12 cellular contexts compared by ENCODE assay signal in the genomic region with DNA sequence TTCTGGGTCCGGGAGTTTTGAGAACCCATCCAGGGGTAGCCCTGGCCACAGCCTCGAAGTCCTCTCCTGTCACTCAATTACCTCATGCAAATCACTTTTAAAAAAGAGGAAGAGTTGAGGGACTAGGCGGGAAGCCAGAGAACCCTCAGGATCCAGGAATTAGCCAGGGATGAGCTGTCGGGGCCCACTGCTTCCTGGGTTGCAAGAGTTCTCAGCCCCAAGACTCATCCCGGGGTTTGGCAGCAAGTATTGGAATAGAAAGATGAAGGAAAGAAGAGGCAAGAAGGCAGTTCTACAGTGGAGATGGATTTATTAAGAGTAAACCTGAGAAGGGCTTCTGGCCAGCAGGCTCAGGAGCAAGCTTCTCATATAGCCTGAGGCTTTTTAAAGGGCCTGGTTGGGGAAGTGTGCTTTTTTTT. TPM values are rescaled to one million over a fixed set of nuclear protein-coding genes. Genes with fewer than 3 reads are reported as not detected.
DNase-seq lines count a peak whose midpoint lies in the region; ATAC-seq, FAIRE-seq and TF ChIP-seq lines count a peak whose summit lies in the region.
"Had no signal": no experiment of that assay in that cellular context is flagged by ENCODE, and none has a peak within 500 bp of the region (broad histone marks: within the 10 kb centered on the region; RNA-seq: fewer than 3 reads in every experiment).

No MANE protein-coding gene starts in this region.

- in situ Hi-C loops in GM12878 (cut with MboI) (no loop called here), brain microvascular endothelial cell (cut with HindIII; ENCODE audit: low pct_ligation_motif_present, low sequenced_read_pairs) (no loop called here)

- no peak for ATAC-seq in GM12878

- DNase-seq in HEK293T (ENCODE audit: extremely low spot score) (no peak), GM12878 (ENCODE audit: low read depth, low spot score) (no peak), osteoblast (ENCODE audit: insufficient read length, low spot score, missing footprints) (peak; percentile 88), brain microvascular endothelial cell (no peak), HPDE6-E6E7 (ENCODE audit: extremely low spot score) (no peak), NCI-H1694 (lab: John Stamatoyannopoulos, UW) (no peak)
- DNase-seq: anterior cingulate cortex, NCI-H526 had no signal

- CTCF ChIA-PET in HEK293T (lab: Yijun Ruan, JAX), result no interaction called here
- CTCF ChIA-PET in GM12878 (lab: Yijun Ruan, JAX), result interaction anchor here (0.7 to 3.4 kb wide), 12 partner anchors 8 to 456 kb away, joined by 3 to 18 read pairs (median 8); no protein-coding TSS in a partner anchor

- WGBS in GM12878 (ENCODE audit: insufficient coverage, insufficient replicate concordance, low lambda C conversion rate, missing lambda C conversion rate), result 28% methylated on average over 5 of the region's 5 CpGs

- POLR2A ChIA-PET in HEK293T (lab: Yijun Ruan, JAX), result interaction anchor here (1.4 kb wide), 1 partner anchor 11 kb away, joined by 5 read pairs; no protein-coding TSS in a partner anchor
- POLR2A ChIA-PET in GM12878 (lab: Charles Lee), result interaction anchor here (0.6 to 4.2 kb wide), 3 partner anchors 13 to 486 kb away, joined by 3 to 70 read pairs (median 12); no protein-coding TSS in a partner anchor

- no peak overlapping the region; a peak in 3 of 22 replicates for H3K9ac ChIP-seq in BLaER1 treated with 17β-estradiol and CSF1 and Interleukin-3, amounts not matched to agents 10 nM and 100 nM
- no peak overlapping the region for H3K9ac ChIP-seq in GM12878 (ENCODE audit: control insufficient read depth, insufficient read depth, low read length)

- RAD21 ChIA-PET in GM12878 (lab: Charles Lee; ENCODE audit: unreplicated experiment), result interaction anchor here (0.7 to 3.4 kb wide), 9 partner anchors 11 to 456 kb away, joined by 3 to 61 read pairs (median 4); a partner anchor contains a TSS

- TF ChIP-seq RAD21 in GM12878 (IDR thresholded peaks at IDR 0.05; ENCODE audit: insufficient read depth, low read depth, low read length), result no peak

- intact Hi-C loops in GM12878 (cut with micrococcal nuclease; ENCODE audit: unreplicated experiment), result no loop called here

- no peaks in the 10 kb centered on the region for H3K36me3 ChIP-seq in BLaER1 treated with 17β-estradiol and CSF1 and Interleukin-3, amounts not matched to agents 10 nM and 100 nM
- no peaks in the 10 kb centered on the region for H3K36me3 ChIP-seq in GM12878 (ENCODE audit: control insufficient read depth in 2 of 2, insufficient read depth in 2 of 2, low read length in 1 of 2)
- no peaks in the 10 kb centered on the region for H3K36me3 ChIP-seq in osteoblast (ENCODE audit: insufficient read depth, low read length)
- no peaks in the 10 kb centered on the region for H3K36me3 ChIP-seq in brain microvascular endothelial cell (replicated peaks)

- BruUV-seq in GM12878 (replicated peaks; lab: Mats Ljungman, UMichigan), result no TSS peak

- no peaks in the 10 kb centered on the region for H3K9me3 ChIP-seq in BLaER1 treated with 17β-estradiol and CSF1 and Interleukin-3, amounts not matched to agents 10 nM and 100 nM (replicated peaks in 1 of 11)
- H3K9me3 ChIP-seq in GM12878 (replicated peaks; ENCODE audit: control insufficient read depth, insufficient read depth, low read length) (no peaks in the 10 kb centered on the region), osteoblast (ENCODE audit: low read depth, low read length) (no peaks in the 10 kb centered on the region)

- no peak for TF ChIP-seq EP300 in GM12878 (IDR thresholded peaks at IDR 0.05; ENCODE audit: borderline replicate concordance in 1 of 2, control insufficient read depth in 1 of 2, low read depth in 2 of 2, low read length in 2 of 2)

- H3K4me3 ChIP-seq in BLaER1 treated with 17β-estradiol and CSF1 and Interleukin-3, amounts not matched to agents 10 nM and 100 nM, result no peak overlapping the region
- H3K4me3 ChIP-seq in GM12878, result no peak overlapping the region
- no peak overlapping the region for H3K4me3 ChIP-seq in osteoblast (ENCODE audit: insufficient read depth, low read length)
- no peak overlapping the region for H3K4me3 ChIP-seq in brain microvascular endothelial cell (ENCODE audit: low read depth, low read length)
- H3K4me3 ChIP-seq: skin epidermis had no signal

- SMC1A ChIA-PET in GM12878 (lab: Charles Lee; ENCODE audit: uncharacterized antibody, unreplicated experiment), result interaction anchor here (1.3 to 4.1 kb wide), 3 partner anchors 11 to 25 kb away, joined by 3 to 75 read pairs (median 5); no protein-coding TSS in a partner anchor

- peaks cover 0 to 16% (median 5%) of the 10 kb centered on the region in 11 experiments; a peak in 11 of 22 replicates for H3K27me3 ChIP-seq in BLaER1 treated with 17β-estradiol and CSF1 and Interleukin-3, amounts not matched to agents 10 nM and 100 nM
- H3K27me3 ChIP-seq in GM12878 (replicated peaks in 1 of 2; ENCODE audit: control insufficient read depth in 2 of 2, insufficient read depth in 2 of 2, low read length in 1 of 2), result no peaks in the 10 kb centered on the region
- H3K27me3 ChIP-seq in osteoblast (ENCODE audit: insufficient read depth, low read length), result no peaks in the 10 kb centered on the region
- H3K27me3 ChIP-seq in brain microvascular endothelial cell (replicated peaks), result no peaks in the 10 kb centered on the region

- no peak for FAIRE-seq in GM12878 (lab: Jason Lieb, UNC)

- TF ChIP-seq CTCF in GM12878 (IDR thresholded peaks at IDR 0.05 in 2 of 3, conservative IDR thresholded peaks at IDR 0.05 in 1 of 3; ENCODE audit: control insufficient read depth in 2 of 3, extremely low read depth in 1 of 3, insufficient read depth in 1 of 3, low read depth in 3 of 3, low read length in 3 of 3), result no peak
- no peak for TF ChIP-seq CTCF in osteoblast (IDR thresholded peaks at IDR 0.05; ENCODE audit: extremely low read depth, low read depth, low read length)
- no peak for TF ChIP-seq CTCF in brain microvascular endothelial cell (IDR thresholded peaks at IDR 0.05; ENCODE audit: low read depth, low read length, missing control alignments)

- no peak overlapping the region for H2AFZ ChIP-seq in GM12878 (ENCODE audit: control insufficient read depth, low read depth, low read length)
- H2AFZ ChIP-seq in osteoblast (ENCODE audit: low read length), result no peak overlapping the region

- TF ChIP-seq POLR2A in GM12878 (IDR thresholded peaks at IDR 0.05; ENCODE audit: low read depth, low read length), result no peak

- H3K79me2 ChIP-seq in GM12878 (ENCODE audit: control insufficient read depth, insufficient read depth, low read length) (no peaks in the 10 kb centered on the region), osteoblast (ENCODE audit: insufficient read depth, low read length) (no peaks in the 10 kb centered on the region)

- H3K27ac ChIP-seq in BLaER1 treated with 17β-estradiol and CSF1 and Interleukin-3, amounts not matched to agents 10 nM and 100 nM, result peak overlapping the region in 5 of 11 experiments; percentile 3 to 45 (median 29); a peak in 6 of 22 replicates
- H3K27ac ChIP-seq in GM12878 (ENCODE audit: control insufficient read depth, insufficient read depth) (no peak overlapping the region), osteoblast (ENCODE audit: low read depth, low read length) (no peak overlapping the region), brain microvascular endothelial cell (no peak overlapping the region)
- H3K27ac ChIP-seq: epithelial cell of prostate had no signal

- H3K4me2 ChIP-seq in BLaER1 treated with 17β-estradiol and CSF1 and Interleukin-3, amounts not matched to agents 10 nM and 100 nM, result peak overlapping the region; percentile 84 to 99 (median 98)
- H3K4me2 ChIP-seq in GM12878 (ENCODE audit: control insufficient read depth, insufficient read depth), result peak overlapping the region; percentile 33; the same call in 1 of the 2 replicates
- H3K4me2 ChIP-seq in osteoblast (ENCODE audit: insufficient read depth, low read length), result peak overlapping the region; percentile 2

- H3K4me1 ChIP-seq in BLaER1 treated with 17β-estradiol and CSF1 and Interleukin-3, amounts not matched to agents 10 nM and 100 nM, result peaks cover 42 to 78% (median 70%) of the 10 kb centered on the region in 10 experiments
- H3K4me1 ChIP-seq in GM12878 (ENCODE audit: control insufficient read depth, insufficient read depth, low read length) (peaks cover 20% of the 10 kb centered on the region), osteoblast (ENCODE audit: insufficient read depth, low read length) (peaks cover 25% of the 10 kb centered on the region)

- H4K20me1 ChIP-seq in BLaER1 treated with 17β-estradiol and CSF1 and Interleukin-3, amounts not matched to agents 10 nM and 100 nM, result no peaks in the 10 kb centered on the region
- H4K20me1 ChIP-seq in GM12878 (ENCODE audit: control insufficient read depth, insufficient read depth) (no peaks in the 10 kb centered on the region), osteoblast (ENCODE audit: insufficient read depth, low read length) (no peaks in the 10 kb centered on the region)

RNA-seq across cellular contexts. Expression of a gene that starts 25.6 kb away (rescaled TPM):
- total RNA-seq in GM12878 (2013; cell fraction: nucleolus; rRNA removed), result 0.44 TPM in 1 of 2 replicates, not detected in the other
- not detected in 2 replicates for total RNA-seq in GM12878 (2014; rRNA removed)
- total RNA-seq in GM12878 (2014; rRNA removed; fragmentation: Illumina TruSeq; extraction: Trizol), result not detected in 2 replicates
- total RNA-seq in GM12878 (2021), result not detected in 2 replicates
- not detected for polyA plus RNA-seq in GM12878 (2011; ENCODE audit: low read depth)
- not detected in 2 replicates for polyA plus RNA-seq in GM12878 (2011; rRNA removed)
- not detected in 2 replicates for polyA plus RNA-seq in GM12878 (2011; cell fraction: cytosol; rRNA removed)
- 0.09 TPM in 1 of 2 replicates, not detected in the other for polyA plus RNA-seq in GM12878 (2011; cell fraction: nucleus; rRNA removed)
- polyA plus RNA-seq in GM12878 (2012), result not detected in 2 replicates
- not detected in 2 replicates for polyA plus RNA-seq in GM12878 (2014; fragmentation: Illumina TruSeq; extraction: Trizol)
- not detected for polyA plus RNA-seq in GM12878 (2014; fragmentation: Nextera tagmentation; extraction: Ambion mirVana)
- polyA plus RNA-seq in GM12878 (2014; rRNA removed), result not detected in 2 replicates
- polyA plus RNA-seq in GM12878 (2016; fragmentation: Nextera tagmentation; extraction: Ambion mirVana), result not detected
- not detected in 2 replicates for polyA minus RNA-seq in GM12878 (2011; rRNA and poly(A)+ RNA removed)
- not detected in 2 replicates for polyA minus RNA-seq in GM12878 (2011; cell fraction: cytosol; rRNA and poly(A)+ RNA removed)
- not detected in 2 replicates for polyA minus RNA-seq in GM12878 (2011; cell fraction: nucleus; rRNA and poly(A)+ RNA removed)
- under 0.01 and 0.36 TPM in 2 replicates for total RNA-seq in osteoblast
- total RNA-seq: T-helper 1 cell treated with Interleukin-12 subunit alpha and Interleukin-12 subunit beta and Interleukin-4 antibody, amounts not matched to agents 30 ng/mL and 1 ng/mL, for 36 hours had no signal

RNA-seq across cellular contexts. Expression of a gene that starts 30.6 kb away (rescaled TPM):
- total RNA-seq in GM12878 (2013; cell fraction: nucleolus; rRNA removed), result 15.1 and 18.7 TPM in 2 replicates
- total RNA-seq in GM12878 (2014; rRNA removed), result 31.9 and 37.9 TPM in 2 replicates
- total RNA-seq in GM12878 (2014; rRNA removed; fragmentation: Illumina TruSeq; extraction: Trizol), result 25.2 and 26.3 TPM in 2 replicates
- 37.7 and 40.7 TPM in 2 replicates for total RNA-seq in GM12878 (2021)
- polyA plus RNA-seq in GM12878 (2011; ENCODE audit: low read depth), result 10.9 TPM
- 26.9 and 47.1 TPM in 2 replicates for polyA plus RNA-seq in GM12878 (2011; rRNA removed)
- polyA plus RNA-seq in GM12878 (2011; cell fraction: cytosol; rRNA removed), result 47.8 and 73.5 TPM in 2 replicates
- 28.5 and 36.6 TPM in 2 replicates for polyA plus RNA-seq in GM12878 (2011; cell fraction: nucleus; rRNA removed)
- polyA plus RNA-seq in GM12878 (2012), result 19.6 and 22.2 TPM in 2 replicates
- 19.6 and 27.7 TPM in 2 replicates for polyA plus RNA-seq in GM12878 (2014; fragmentation: Illumina TruSeq; extraction: Trizol)
- polyA plus RNA-seq in GM12878 (2014; fragmentation: Nextera tagmentation; extraction: Ambion mirVana), result 10 to 100 TPM; 12.8 to 18.3 TPM
- 47.6 and 54.2 TPM in 2 replicates for polyA plus RNA-seq in GM12878 (2014; rRNA removed)
- 10 to 100 TPM; 78.3 to 85.4 TPM for polyA plus RNA-seq in GM12878 (2016; fragmentation: Nextera tagmentation; extraction: Ambion mirVana)
- polyA minus RNA-seq in GM12878 (2011; rRNA and poly(A)+ RNA removed), result 18.3 and 34.0 TPM in 2 replicates
- 11.1 and 16.9 TPM in 2 replicates for polyA minus RNA-seq in GM12878 (2011; cell fraction: cytosol; rRNA and poly(A)+ RNA removed)
- polyA minus RNA-seq in GM12878 (2011; cell fraction: nucleus; rRNA and poly(A)+ RNA removed), result 6.4 and 15.8 TPM in 2 replicates
- total RNA-seq in osteoblast, result 26.4 and 28.6 TPM in 2 replicates

RNA-seq across cellular contexts. Expression of a gene that starts 46.6 kb away (rescaled TPM):
- 6.0 and 8.6 TPM in 2 replicates for total RNA-seq in GM12878 (2013; cell fraction: nucleolus; rRNA removed)
- total RNA-seq in GM12878 (2014; rRNA removed) (11.1 and 11.4 TPM in 2 replicates), GM12878 (2014; rRNA removed; fragmentation: Illumina TruSeq; extraction: Trizol) (4.7 and 5.2 TPM in 2 replicates), GM12878 (2021) (15.1 and 15.2 TPM in 2 replicates), osteoblast (21.0 and 23.9 TPM in 2 replicates)
- polyA plus RNA-seq in GM12878 (2011; ENCODE audit: low read depth), result 4.7 TPM
- polyA plus RNA-seq in GM12878 (2011; rRNA removed) (3.7 and 7.9 TPM in 2 replicates), GM12878 (2014; fragmentation: Illumina TruSeq; extraction: Trizol) (3.6 and 8.3 TPM in 2 replicates), GM12878 (2014; fragmentation: Nextera tagmentation; extraction: Ambion mirVana) (1 to 10 TPM in 1 of 2 experiments, under 1 TPM in 1; 0.80 to 1.1 TPM), GM12878 (2014; rRNA removed) (15.8 and 16.3 TPM in 2 replicates), GM12878 (2016; fragmentation: Nextera tagmentation; extraction: Ambion mirVana) (10 to 100 TPM; 15.8 to 18.2 TPM)
- 9.8 and 13.0 TPM in 2 replicates for polyA plus RNA-seq in GM12878 (2011; cell fraction: cytosol; rRNA removed)
- polyA plus RNA-seq in GM12878 (2011; cell fraction: nucleus; rRNA removed), result 20.2 and 23.7 TPM in 2 replicates
- 8.1 and 8.5 TPM in 2 replicates for polyA plus RNA-seq in GM12878 (2012)
- 3.7 and 7.9 TPM in 2 replicates for polyA minus RNA-seq in GM12878 (2011; rRNA and poly(A)+ RNA removed)
- polyA minus RNA-seq in GM12878 (2011; cell fraction: cytosol; rRNA and poly(A)+ RNA removed), result 3.0 and 3.1 TPM in 2 replicates
- polyA minus RNA-seq in GM12878 (2011; cell fraction: nucleus; rRNA and poly(A)+ RNA removed), result 3.9 and 6.4 TPM in 2 replicates

Comparison
In these comparisons a context has a peak if more than half of its experiments do, and no peak if none do; other contexts are left out.
1. H3K4me2 ChIP-seq: peak in every context shown above with its lines; median percentile 98 in BLaER1 treated with 17β-estradiol and CSF1 and Interleukin-3, amounts not matched to agents 10 nM and 100 nM; 33 in GM12878; 2 in osteoblast.